ENCODE assay signal across 1 cellular context in the genomic region with DNA sequence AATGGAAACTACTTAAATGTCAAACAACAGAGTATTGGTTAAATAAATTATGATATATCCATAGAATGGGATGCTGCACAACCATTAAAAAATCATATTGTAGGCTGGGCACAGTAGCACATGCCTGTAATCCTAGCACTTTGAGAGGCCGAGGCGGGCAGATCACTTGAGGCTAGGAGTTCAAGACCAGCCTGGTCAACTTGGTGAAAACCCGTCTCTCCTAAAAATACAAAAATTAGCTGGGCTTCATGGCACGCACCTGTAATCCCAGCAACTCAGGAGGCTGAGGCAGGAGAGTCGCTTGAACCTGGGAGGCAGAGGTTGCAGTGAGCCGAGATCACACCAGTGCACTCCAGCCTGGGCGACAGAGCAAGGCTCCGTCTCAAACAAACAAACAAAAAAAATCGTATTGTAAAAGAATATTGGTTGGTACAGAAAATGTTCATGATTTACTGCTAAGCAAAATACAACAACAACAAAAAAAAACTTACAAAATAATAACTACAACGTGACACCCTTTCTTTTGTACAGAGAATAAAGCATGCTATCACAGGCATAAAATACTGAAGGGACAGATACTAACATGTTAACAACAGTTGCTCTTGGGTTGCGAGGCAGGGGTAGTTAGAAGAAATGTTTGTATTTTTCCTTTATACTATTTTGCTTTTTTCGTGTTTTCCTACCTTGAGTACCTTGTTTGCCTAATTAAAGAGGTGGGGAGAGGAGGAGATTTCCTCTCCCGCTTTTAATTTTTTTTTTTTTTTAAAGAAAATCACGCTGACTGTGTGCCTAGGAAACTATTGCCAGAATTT.
A peak's percentile ranks its signal among the peaks of the same experiment; 100 is the strongest.
TF ChIP-seq lines count a peak whose summit lies in the region.

No MANE protein-coding gene starts in this region.

TF ChIP-seq in HepG2, 621 proteins besides CTCF, POLR2A, EP300 and RAD21 (continued from another document):
- TF ChIP-seq ZNF282 (IDR thresholded peaks at IDR 0.05; ENCODE audit: partially characterized antibody) (no peak), BHLHE40 (IDR thresholded peaks at IDR 0.05; ENCODE audit: low read length) (no peak), ZNF598 (CRISPR knock-in tag; IDR thresholded peaks at IDR 0.05; ENCODE audit: borderline replicate concordance) (no peak), MEF2D (CRISPR knock-in tag; IDR thresholded peaks at IDR 0.05) (no peak), ARNTL (CRISPR knock-in tag; IDR thresholded peaks at IDR 0.05) (0 out of 2 replicates have a peak, but pooled peaks have one; percentile 14)
- TF ChIP-seq, protein P1, sequence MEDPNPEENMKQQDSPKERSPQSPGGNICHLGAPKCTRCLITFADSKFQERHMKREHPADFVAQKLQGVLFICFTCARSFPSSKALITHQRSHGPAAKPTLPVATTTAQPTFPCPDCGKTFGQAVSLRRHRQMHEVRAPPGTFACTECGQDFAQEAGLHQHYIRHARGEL (CRISPR knock-in tag; IDR thresholded peaks at IDR 0.05): no peak
TF ChIP-seq in HepG2: peak in this region for 3.
